ENCODE assay signal across 11 cellular contexts in genomic region chr5:56640763-56641406, GRCh38.
DNase-seq lines count a peak whose midpoint lies in the region; ATAC-seq and TF ChIP-seq lines count a peak whose summit lies in the region.
"Had no signal": no experiment of that assay in that cellular context is flagged by ENCODE, and none has a peak within 500 bp of the region (broad histone marks: within the 10 kb centered on the region; RNA-seq: fewer than 3 reads in every experiment).

No MANE protein-coding gene starts in this region.

- H3K36me3 ChIP-seq in osteoblast (ENCODE audit: insufficient read depth, low read length), result no peaks in the 10 kb centered on the region

- H3K27ac ChIP-seq in VCaP (peak overlapping the region; percentile 90), osteoblast (ENCODE audit: low read depth, low read length) (no peak overlapping the region)

- no peak overlapping the region for H3K4me2 ChIP-seq in osteoblast (ENCODE audit: insufficient read depth, low read length)

- peaks cover 4% of the 10 kb centered on the region for H3K4me1 ChIP-seq in osteoblast (ENCODE audit: insufficient read depth, low read length)

- no peaks in the 10 kb centered on the region for H3K9me3 ChIP-seq in osteoblast (ENCODE audit: low read depth, low read length)

- no peaks in the 10 kb centered on the region for H4K20me1 ChIP-seq in osteoblast (ENCODE audit: insufficient read depth, low read length)

- peaks cover 3% of the 10 kb centered on the region for H3K27me3 ChIP-seq in osteoblast (ENCODE audit: insufficient read depth, low read length)

- H2AFZ ChIP-seq in osteoblast (ENCODE audit: low read length), result no peak overlapping the region

- no peak overlapping the region for H3K4me3 ChIP-seq in osteoblast (ENCODE audit: insufficient read depth, low read length)

- peak; percentile 56 for DNase-seq in pons (ENCODE audit: low spot score)
- DNase-seq in osteoblast (ENCODE audit: insufficient read length, low spot score, missing footprints), result no peak
- DNase-seq in NCI-H524 treated with DMSO at 0.1 percent for 48 hours (lab: John Stamatoyannopoulos, UW), result no peak
- DNase-seq in GM13976 (ENCODE audit: low spot score), result no peak
- DNase-seq in activated T-cell treated with anti-CD3 and anti-CD28 coated beads for 4 hours, result no peak
- DNase-seq: activated CD4-positive, alpha-beta T cell treated with anti-CD3 and anti-CD28 coated beads, Interleukin-2, amount 10 ng/mL, durations not matched to agents 24 days and 14 days; NCI-H1694 treated with DMSO at 0.1 percent for 48 hours; stimulated activated naive CD8-positive, alpha-beta T cell treated with anti-CD3 and anti-CD28 coated beads, Interleukin-15, amount 100 ng/mL, for 72 hours had no signal

- TF ChIP-seq CTCF in VCaP (conservative IDR thresholded peaks at IDR 0.05), result no peak
- no peak for TF ChIP-seq CTCF in osteoblast (IDR thresholded peaks at IDR 0.05; ENCODE audit: extremely low read depth, low read depth, low read length)
- TF ChIP-seq CTCF in GM13976 (IDR thresholded peaks at IDR 0.05; ENCODE audit: borderline replicate concordance, control extremely low read depth, extremely low read depth, insufficient read depth, missing control alignments), result no peak

- H3K79me2 ChIP-seq in osteoblast (ENCODE audit: insufficient read depth, low read length), result no peaks in the 10 kb centered on the region

- ATAC-seq in GM18858 (IDR thresholded peaks at IDR 0.05; ENCODE audit: unreplicated experiment) (peak; percentile 63), HG03342 (IDR thresholded peaks at IDR 0.05; ENCODE audit: unreplicated experiment) (peak; percentile 74)
- ATAC-seq: stimulated activated naive CD8-positive, alpha-beta T cell treated with anti-CD3 and anti-CD28 coated beads, Interleukin-15, amount 100 ng/mL, for 72 hours had no signal

- in situ Hi-C loops in GM13976 (cut with MboI; ENCODE audit: low sequenced_read_pairs, unreplicated experiment), result no loop called here
